Comparison of ENCODE assay signal across 23 cellular contexts in genomic region chr1:63203641-63204040, GRCh38.
"Had no signal": no experiment of that assay in that cellular context is flagged by ENCODE, and none has a peak within 500 bp of the region (broad histone marks: within the 10 kb centered on the region; RNA-seq: fewer than 3 reads in every experiment).

No MANE protein-coding gene starts in this region.

- H3K9me3 ChIP-seq: colonic mucosa, esophagus muscularis mucosa, esophagus squamous epithelium, gastrocnemius medialis, gastroesophageal sphincter, heart left ventricle, heart right ventricle had no signal

- H3K27me3 ChIP-seq: colonic mucosa, esophagus muscularis mucosa, gastrocnemius medialis had no signal

- H3K36me3 ChIP-seq: colonic mucosa, esophagus muscularis mucosa, esophagus squamous epithelium, gastrocnemius medialis, gastroesophageal sphincter, heart left ventricle, heart right ventricle had no signal

- H3K4me1 ChIP-seq: colonic mucosa, esophagus muscularis mucosa, esophagus squamous epithelium, foreskin keratinocyte, gastrocnemius medialis, gastroesophageal sphincter, heart left ventricle, heart right ventricle had no signal

- H3K4me3 ChIP-seq: colonic mucosa, coronary artery, dorsolateral prefrontal cortex, esophagus muscularis mucosa, esophagus squamous epithelium, gastrocnemius medialis, gastroesophageal sphincter, heart left ventricle, heart right ventricle had no signal

- H3K27ac ChIP-seq: colonic mucosa, coronary artery, dorsolateral prefrontal cortex, epithelial cell of prostate, esophagus muscularis mucosa, esophagus squamous epithelium, foreskin keratinocyte, gastrocnemius medialis, gastroesophageal sphincter, heart left ventricle, heart right ventricle had no signal

- DNase-seq: colonic mucosa; cortex of kidney; dermis blood vessel endothelial cell; dorsolateral prefrontal cortex; effector CD4-positive, alpha-beta T cell; effector CD8-positive, alpha-beta T cell; effector memory CD4-positive, alpha-beta T cell; effector memory CD8-positive, alpha-beta T cell; endodermal cell; erythroblast; esophagus squamous epithelium; foreskin fibroblast; foreskin keratinocyte; foreskin melanocyte; gastrocnemius medialis; glutamatergic neuron; head of caudate nucleus; heart left ventricle; heart right ventricle had no signal
